Comparison of ENCODE assay signal across 26 cellular contexts in genomic region chr17:68594552-68594951, GRCh38. TPM values are rescaled to one million over a fixed set of nuclear protein-coding genes. Genes with fewer than 3 reads are reported as not detected.
"Had no signal": no experiment of that assay in that cellular context is flagged by ENCODE, and none has a peak within 500 bp of the region (broad histone marks: within the 10 kb centered on the region; RNA-seq: fewer than 3 reads in every experiment).

No MANE protein-coding gene starts in this region.

- H3K27ac ChIP-seq: lower lobe of right lung, parathyroid adenoma, psoas muscle had no signal

- DNase-seq: activated CD4-positive, alpha-beta T cell treated with anti-CD3 and anti-CD28 coated beads for 36 hours; activated CD4-positive, CD25-positive, alpha-beta regulatory T cell; activated effector memory CD4-positive, alpha-beta T cell treated with anti-CD3 and anti-CD28 coated beads, Interleukin-2, amount 50 U/mL, for 16 hours; activated naive CD4-positive, alpha-beta T cell treated with anti-CD3 and anti-CD28 coated beads for 36 hours; activated naive CD8-positive, alpha-beta T cell treated with anti-CD3 and anti-CD28 coated beads for 36 hours; dorsolateral prefrontal cortex; effector memory CD4-positive, alpha-beta T cell; gastrocnemius medialis; glutamatergic neuron; hippocampal formation; immature natural killer cell; kidney; lower lobe of right lung; naive B cell; psoas muscle; stimulated activated CD4-positive, alpha-beta T cell treated with anti-CD3 and anti-CD28 coated beads, Interleukin-15, amount 100 ng/mL, for 24 hours; stimulated activated CD4-positive, alpha-beta T cell treated with anti-CD3 and anti-CD28 coated beads, Interleukin-2, amount 100 ng/mL, for 24 hours; stimulated activated naive B cell treated with anti-CD40 and anti-IgM and Interleukin-4, amounts not matched to agents 10 μg/mL and 1 μg/mL and 100 μg/mL, for 72 hours; stomach had no signal

- H3K27me3 ChIP-seq: ascending aorta, tibial nerve had no signal

- H3K9me3 ChIP-seq: ascending aorta, gastrocnemius medialis, lower lobe of right lung, psoas muscle, stomach, tibial nerve had no signal

- H3K4me3 ChIP-seq: ascending aorta, coronary artery, dorsolateral prefrontal cortex, gastrocnemius medialis, lower lobe of right lung, psoas muscle, stomach, tibial nerve had no signal

- ATAC-seq: activated CD4-positive, alpha-beta T cell treated with anti-CD3 and anti-CD28 coated beads for 36 hours; gastrocnemius medialis; lower lobe of right lung; psoas muscle; stimulated activated naive B cell treated with anti-CD40 and anti-IgM and Interleukin-4, amounts not matched to agents 10 μg/mL and 1 μg/mL and 100 μg/mL, for 72 hours had no signal

- H3K36me3 ChIP-seq: ascending aorta, gastrocnemius medialis, lower lobe of right lung, stomach, tibial nerve had no signal

- H3K79me2 ChIP-seq: parathyroid adenoma had no signal

- H3K4me1 ChIP-seq: gastrocnemius medialis, parathyroid adenoma, psoas muscle had no signal

- H3K9ac ChIP-seq: parathyroid adenoma had no signal

RNA-seq across cellular contexts. Expression of gene FAM20A, which starts 6.6 kb away (rescaled TPM):
- total RNA-seq: activated CD4-positive, alpha-beta T cell treated with anti-CD3 and anti-CD28 coated beads for 36 hours; activated naive CD4-positive, alpha-beta T cell treated with anti-CD3 and anti-CD28 coated beads for 36 hours; activated naive CD8-positive, alpha-beta T cell treated with anti-CD3 and anti-CD28 coated beads for 36 hours; epithelial cell of proximal tubule; T-helper 1 cell treated with Interleukin-12 subunit alpha and Interleukin-12 subunit beta and Interleukin-4 antibody, amounts not matched to agents 30 ng/mL and 1 ng/mL, for 36 hours had no signal
- polyA plus RNA-seq: immature natural killer cell, neural cell had no signal
